23 cellular contexts compared by ENCODE assay signal in the genomic region with DNA sequence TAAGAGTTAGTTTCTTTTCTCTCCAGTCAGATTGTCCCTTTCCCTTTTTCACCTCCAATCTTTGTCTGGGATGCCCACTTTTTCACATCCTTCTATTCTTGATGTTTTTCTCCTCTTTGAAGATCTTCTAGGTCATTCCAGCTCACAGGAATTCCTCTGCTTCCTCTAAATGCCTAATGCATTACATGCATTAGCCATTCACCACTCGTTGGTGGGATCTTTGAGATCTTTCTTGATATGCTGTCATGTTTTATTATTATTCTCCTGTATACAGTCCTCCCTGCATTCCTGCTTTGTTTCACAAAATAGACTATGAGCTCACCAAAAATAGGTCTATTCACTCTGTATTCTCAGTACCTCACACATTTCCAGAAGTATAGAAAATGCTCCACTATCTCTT.
"Had no signal": no experiment of that assay in that cellular context is flagged by ENCODE, and none has a peak within 500 bp of the region (broad histone marks: within the 10 kb centered on the region; RNA-seq: fewer than 3 reads in every experiment).

No MANE protein-coding gene starts in this region.

- H3K4me1 ChIP-seq: lower lobe of right lung, right lobe of liver, tibial nerve had no signal

- FAIRE-seq: colon, small intestine had no signal

- DNase-seq: activated CD4-positive, alpha-beta memory T cell treated with anti-CD3 and anti-CD28 coated beads for 36 hours; activated CD4-positive, alpha-beta T cell treated with anti-CD3 and anti-CD28 coated beads for 48 hours; activated effector memory CD4-positive, alpha-beta T cell treated with anti-CD3 and anti-CD28 coated beads, Interleukin-2, amount 50 U/mL, for 16 hours; activated naive CD4-positive, alpha-beta T cell treated with anti-CD3 and anti-CD28 coated beads, Interleukin-2, amount 10 ng/mL, durations not matched to agents 7 days and 5 days; activated naive CD8-positive, alpha-beta T cell treated with anti-CD3 and anti-CD28 coated beads, Interleukin-2, amount 50 U/mL, for 24 hours; anterior cingulate cortex; central memory CD4-positive, alpha-beta T cell; foreskin fibroblast; kidney; lower lobe of right lung; mesendoderm; mucosa of descending colon; nucleus accumbens; right lobe of liver; small intestine; stimulated activated CD4-positive, alpha-beta T cell treated with anti-CD3 and anti-CD28 coated beads, Interleukin-2, amount 100 ng/mL, for 24 hours; stimulated activated naive CD8-positive, alpha-beta T cell treated with anti-CD3 and anti-CD28 coated beads, Interleukin-15, amount 100 ng/mL, for 72 hours; T-helper 17 cell had no signal

- H3K4me3 ChIP-seq: lower lobe of right lung, mucosa of descending colon, right lobe of liver, tibial nerve had no signal

- H3K27me3 ChIP-seq: right lobe of liver, tibial nerve had no signal

- H3K9me3 ChIP-seq: lower lobe of right lung, mucosa of descending colon, right lobe of liver had no signal

- ATAC-seq: activated naive CD8-positive, alpha-beta T cell treated with anti-CD3 and anti-CD28 coated beads, Interleukin-2, amount 50 U/mL, for 24 hours; left lobe of liver; lower lobe of right lung; mucosa of descending colon; right lobe of liver; stimulated activated effector memory CD8-positive, alpha-beta T cell treated with anti-CD3 and anti-CD28 coated beads, Interleukin-12 subunit alpha, Interleukin-12 subunit beta, amount 100 ng/mL, for 72 hours; stimulated activated naive CD8-positive, alpha-beta T cell treated with anti-CD3 and anti-CD28 coated beads, Interleukin-15, amount 100 ng/mL, for 72 hours; T-helper 17 cell had no signal

- H3K36me3 ChIP-seq: lower lobe of right lung, right lobe of liver, tibial nerve had no signal

- H3K27ac ChIP-seq: epithelial cell of prostate, lower lobe of right lung, right lobe of liver, tibial nerve had no signal
